Comparison of ENCODE assay signal across 17 cellular contexts in the genomic region with DNA sequence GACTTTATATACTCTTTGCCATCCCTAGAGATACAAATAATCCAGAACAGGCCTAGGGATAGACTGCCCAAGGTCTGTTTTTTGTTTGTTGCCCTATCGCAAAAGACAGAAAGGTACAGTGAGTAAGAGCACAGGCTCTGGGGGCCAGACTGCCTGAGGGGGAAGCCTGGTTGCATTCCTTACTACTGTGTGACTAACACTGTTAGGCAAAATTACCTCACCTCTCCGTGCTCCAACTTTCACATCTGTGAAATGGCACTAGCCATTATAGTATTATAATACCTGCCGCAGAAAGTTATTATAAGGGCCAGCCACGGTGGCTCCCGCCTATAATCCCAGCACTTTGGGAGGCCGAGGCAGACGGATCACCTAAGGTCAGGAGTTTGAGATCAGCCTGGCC. TPM values are rescaled to one million over a fixed set of nuclear protein-coding genes. Genes with fewer than 3 reads are reported as not detected.
DNase-seq lines count a peak whose midpoint lies in the region; ATAC-seq and TF ChIP-seq lines count a peak whose summit lies in the region.
"Had no signal": no experiment of that assay in that cellular context is flagged by ENCODE, and none has a peak within 500 bp of the region (broad histone marks: within the 10 kb centered on the region; RNA-seq: fewer than 3 reads in every experiment).

No MANE protein-coding gene starts in this region.

- peak; percentile 11 for DNase-seq in stimulated activated CD4-positive, alpha-beta T cell treated with anti-CD3 and anti-CD28 coated beads, Interleukin-15, amount 100 ng/mL, for 24 hours
- no peak for DNase-seq in stimulated activated CD4-positive, alpha-beta T cell treated with anti-CD3 and anti-CD28 coated beads, Interleukin-1b, Interleukin-23, amount 100 ng/mL, for 48 hours
- peak; percentile 73 for DNase-seq in RWPE1 (ENCODE audit: low spot score)
- DNase-seq in GOT3 (lab: John Stamatoyannopoulos, UW) = no peak
- DNase-seq in activated gamma-delta T cell (lab: John Stamatoyannopoulos, UW) = no peak
- DNase-seq: activated CD4-positive, alpha-beta T cell treated with anti-CD3 and anti-CD28 coated beads, Interleukin-2, amount 50 U/mL, for 4 hours; activated naive CD4-positive, alpha-beta T cell; DMS153; esophagus squamous epithelium; NCI-H1417 treated with DMSO at 0.1 percent for 48 hours; NCI-H510A; RPMI8226 had no signal

- peak overlapping the region; percentile 65 for H3K27ac ChIP-seq in RWPE1
- H3K27ac ChIP-seq: esophagus squamous epithelium, parathyroid adenoma, tibial nerve had no signal

- CTCF ChIA-PET in RWPE1 (lab: Yijun Ruan, JAX) = no interaction called here

- POLR2A ChIA-PET in RWPE1 (lab: Yijun Ruan, JAX; ENCODE audit: low non-redundant PET) = no interaction called here

- peak; percentile 51 for ATAC-seq in esophagus mucosa
- ATAC-seq in GM21717 (IDR thresholded peaks at IDR 0.05; ENCODE audit: unreplicated experiment) = no peak
- ATAC-seq in HG02884 (IDR thresholded peaks at IDR 0.05; ENCODE audit: unreplicated experiment) = no peak

- no peak for TF ChIP-seq CTCF in RWPE1 (conservative IDR thresholded peaks at IDR 0.05; ENCODE audit: low read depth)

RNA-seq across cellular contexts. Expression of gene SLC35F2, which starts 14.5 kb away (rescaled TPM):
- total RNA-seq in esophagus mucosa = 14.7 TPM

Comparison
In these comparisons a context has a peak if more than half of its experiments do, and no peak if none do; other contexts are left out.
1. DNase-seq: peak in stimulated activated CD4-positive, alpha-beta T cell treated with anti-CD3 and anti-CD28 coated beads, Interleukin-15, amount 100 ng/mL, for 24 hours (single experiment) and RWPE1 (single experiment); none in stimulated activated CD4-positive, alpha-beta T cell treated with anti-CD3 and anti-CD28 coated beads, Interleukin-1b, Interleukin-23, amount 100 ng/mL, for 48 hours (single experiment), GOT3 (single experiment) and activated gamma-delta T cell (single experiment).